Comparison of ENCODE assay signal across 6 cellular contexts in genomic region chr1:3552751-3553150, GRCh38.
"Had no signal": no experiment of that assay in that cellular context is flagged by ENCODE, and none has a peak within 500 bp of the region (broad histone marks: within the 10 kb centered on the region; RNA-seq: fewer than 3 reads in every experiment).

No MANE protein-coding gene starts in this region.

- H3K9me3 ChIP-seq: HAP-1 had no signal

- H3K27ac ChIP-seq: GM23248, KMS-11 had no signal

- H3K4me1 ChIP-seq: HAP-1 had no signal

- DNase-seq: GOT3, H7, KBM-7 had no signal

- H3K4me2 ChIP-seq: KMS-11 had no signal

- H2AFZ ChIP-seq: GM23248 had no signal

- H3K36me3 ChIP-seq: HAP-1 had no signal

- H3K4me3 ChIP-seq: GM23248, HAP-1 had no signal
